Comparison of ENCODE assay signal across 18 cellular contexts in genomic region chr2:219692521-219692920, GRCh38.
DNase-seq lines count a peak whose midpoint lies in the region; ATAC-seq and TF ChIP-seq lines count a peak whose summit lies in the region.
"Had no signal": no experiment of that assay in that cellular context is flagged by ENCODE, and none has a peak within 500 bp of the region (broad histone marks: within the 10 kb centered on the region; RNA-seq: fewer than 3 reads in every experiment).

No MANE protein-coding gene starts in this region.

- H3K9me3 Mint-ChIP-seq in H9: no peaks in the 10 kb centered on the region
- H3K9me3 Mint-ChIP-seq: CD4-positive, alpha-beta T cell; HFFc6 had no signal

- H3K9me3 ChIP-seq in H9 (ENCODE audit: control insufficient read depth, low read depth, low read length) (no peaks in the 10 kb centered on the region), Karpas-422 (ENCODE audit: low read length) (no peaks in the 10 kb centered on the region), mesenchymal stem cell (ENCODE audit: control insufficient read depth, low read length) (no peaks in the 10 kb centered on the region), vagina (no peaks in the 10 kb centered on the region), suprapubic skin (no peaks in the 10 kb centered on the region)

- H3K79me2 ChIP-seq in H9 (ENCODE audit: insufficient read depth, low read length) (0 out of 2 replicates have a peak, but pooled peaks cover 2% of the 10 kb centered on the region), Karpas-422 (ENCODE audit: low read length) (peaks cover 86% of the 10 kb centered on the region)

- H3K36me3 Mint-ChIP-seq in H9 (ENCODE audit: insufficient read depth in 1 of 3, low read depth in 3 of 3): no peaks in the 10 kb centered on the region; a peak in 1 of 7 replicates
- H3K36me3 Mint-ChIP-seq: CD14-positive monocyte; CD8-positive, alpha-beta memory T cell had no signal

- H3K23me2 ChIP-seq in H9 (ENCODE audit: insufficient read length, low read depth, low read length, poor library complexity, severe bottlenecking): no peaks in the 10 kb centered on the region

- no peak overlapping the region for H3K56ac ChIP-seq in H9 (ENCODE audit: insufficient read length, low read depth, low read length)

- H2AK5ac ChIP-seq in H9 (ENCODE audit: insufficient read length, low read length) (no peak overlapping the region), mesenchymal stem cell (ENCODE audit: low read length, severe bottlenecking) (no peak overlapping the region)

- H3K14ac ChIP-seq in H9 (ENCODE audit: insufficient read depth, low read length) (no peak overlapping the region; the same call in 1 of the 2 replicates), mesenchymal stem cell (ENCODE audit: low read length in 2 of 2) (no peak overlapping the region)

- TF ChIP-seq EP300 in suprapubic skin (IDR thresholded peaks at IDR 0.05): no peak

- no peak overlapping the region for H4K8ac ChIP-seq in H9 (replicated peaks; ENCODE audit: insufficient read length, low read depth, low read length)
- peak overlapping the region; percentile 71 for H4K8ac ChIP-seq in mesenchymal stem cell (ENCODE audit: low read length)

- peak overlapping the region; percentile 37 for H3K18ac ChIP-seq in H9 (ENCODE audit: insufficient read length, low read depth, low read length)
- no peak overlapping the region for H3K18ac ChIP-seq in mesenchymal stem cell (ENCODE audit: low read depth in 1 of 2, low read length in 2 of 2)

- no peak overlapping the region for H3K4me3 Mint-ChIP-seq in H9
- H3K4me3 Mint-ChIP-seq: CD14-positive monocyte; CD4-positive, alpha-beta T cell; CD8-positive, alpha-beta memory T cell; HFFc6 had no signal

- H4K91ac ChIP-seq in H9 (ENCODE audit: insufficient read length, low read depth, low read length) (no peak overlapping the region), mesenchymal stem cell (ENCODE audit: low read length) (no peak overlapping the region)

- no peak overlapping the region for H2BK15ac ChIP-seq in H9 (ENCODE audit: low read depth, low read length)
- no peak overlapping the region for H2BK15ac ChIP-seq in mesenchymal stem cell (ENCODE audit: low read depth, poor library complexity, severe bottlenecking)

- H3K36me3 ChIP-seq in Karpas-422 (ENCODE audit: insufficient read depth, low read length) (0 out of 2 replicates have a peak, but pooled peaks cover 2% of the 10 kb centered on the region), mesenchymal stem cell (ENCODE audit: control insufficient read depth in 1 of 2, insufficient read depth in 2 of 2, low read depth in 1 of 2, low read length in 2 of 2) (no peaks in the 10 kb centered on the region), vagina (no peaks in the 10 kb centered on the region), suprapubic skin (no peaks in the 10 kb centered on the region)

- no peaks in the 10 kb centered on the region for H4K20me1 ChIP-seq in H9 (ENCODE audit: control insufficient read depth, insufficient read depth, insufficient read length)
- no peaks in the 10 kb centered on the region for H4K20me1 ChIP-seq in Karpas-422 (ENCODE audit: insufficient read depth, low read depth, low read length)

- H2BK12ac ChIP-seq in H9 (ENCODE audit: insufficient read length, low read depth, low read length) (no peak overlapping the region), mesenchymal stem cell (ENCODE audit: low read length in 2 of 2) (no peak overlapping the region)

- no peak overlapping the region for H3K4me2 ChIP-seq in H9 (ENCODE audit: insufficient read depth, insufficient read length, low read length)
- H3K4me2 ChIP-seq in Karpas-422 (ENCODE audit: low read depth, low read length, poor library complexity, severe bottlenecking): peak overlapping the region; percentile 72
- no peak overlapping the region for H3K4me2 ChIP-seq in mesenchymal stem cell (ENCODE audit: low read length, poor library complexity, severe bottlenecking)

- H2BK120ac ChIP-seq in H9 (ENCODE audit: low read depth, low read length, poor library complexity, severe bottlenecking): no peak overlapping the region
- no peak overlapping the region for H2BK120ac ChIP-seq in mesenchymal stem cell (ENCODE audit: low read depth, low read length)

- H3K4me3 ChIP-seq in Karpas-422 (ENCODE audit: low read length) (peak overlapping the region; percentile 40; the same call in 1 of the 2 replicates), mesenchymal stem cell (ENCODE audit: insufficient read depth in 1 of 2, low read depth in 1 of 2, low read length in 2 of 2) (no peak overlapping the region), vagina (no peak overlapping the region), suprapubic skin (no peak overlapping the region)
- H3K4me3 ChIP-seq: GM12878 had no signal

- WGBS in H9 (ENCODE audit: extremely low coverage, insufficient read length, low lambda C conversion rate): no CpG with 5 or more reads among the region's 5 CpGs
- 71% methylated on average over 4 of the region's 5 CpGs for WGBS in mesenchymal stem cell
- WGBS in suprapubic skin: 77% methylated on average over 5 of the region's 5 CpGs

- TF ChIP-seq POLR2A in vagina (IDR thresholded peaks at IDR 0.05) (no peak), suprapubic skin (IDR thresholded peaks at IDR 0.05) (no peak)

- no peak overlapping the region for H3K27ac Mint-ChIP-seq in H9
- H3K27ac Mint-ChIP-seq: CD4-positive, alpha-beta T cell; CD8-positive, alpha-beta memory T cell; HFFc6 had no signal

- H3K23ac ChIP-seq in H9 (ENCODE audit: insufficient read length, low read depth, low read length) (no peak overlapping the region), mesenchymal stem cell (ENCODE audit: low read length in 2 of 2) (no peak overlapping the region)

- H2AFZ ChIP-seq in H9 (ENCODE audit: low read length) (no peak overlapping the region), Karpas-422 (ENCODE audit: low read length) (no peak overlapping the region), mesenchymal stem cell (ENCODE audit: low read depth, low read length) (no peak overlapping the region)

- H3T11ph ChIP-seq in H9 (ENCODE audit: low read length): no peak overlapping the region

- no peaks in the 10 kb centered on the region for H3K4me1 ChIP-seq in H9 (ENCODE audit: insufficient read depth, low read length)
- peaks cover 42% of the 10 kb centered on the region for H3K4me1 ChIP-seq in Karpas-422 (ENCODE audit: low read length)
- H3K4me1 ChIP-seq in mesenchymal stem cell (ENCODE audit: control insufficient read depth, insufficient read depth, low read depth, low read length): peaks cover 9% of the 10 kb centered on the region
- H3K4me1 ChIP-seq in vagina: no peaks in the 10 kb centered on the region
- peaks cover 10% of the 10 kb centered on the region for H3K4me1 ChIP-seq in suprapubic skin

- ATAC-seq in GM19023 (IDR thresholded peaks at IDR 0.05; ENCODE audit: unreplicated experiment): no peak
- ATAC-seq: GM12878 had no signal

- H3K4ac ChIP-seq in H9 (ENCODE audit: low read depth, low read length) (no peak overlapping the region), mesenchymal stem cell (ENCODE audit: low read depth in 1 of 2, low read length in 2 of 2) (no peak overlapping the region)

- peaks cover 1% of the 10 kb centered on the region for H3K27me3 Mint-ChIP-seq in H9 (ENCODE audit: low read depth)

- H3K4me1 Mint-ChIP-seq in H9: peaks cover 23 to 27% of the 10 kb centered on the region in 2 experiments
- H3K4me1 Mint-ChIP-seq: CD14-positive monocyte; CD8-positive, alpha-beta memory T cell had no signal

- H3K79me1 ChIP-seq in H9 (ENCODE audit: insufficient read depth, low read depth, low read length, poor library complexity, severe bottlenecking) (no peaks in the 10 kb centered on the region), mesenchymal stem cell (replicated peaks; ENCODE audit: low read length, poor library complexity, severe bottlenecking) (no peaks in the 10 kb centered on the region)

- H2BK5ac ChIP-seq in H9 (ENCODE audit: insufficient read length, low read length): no peak overlapping the region
- no peak overlapping the region for H2BK5ac ChIP-seq in mesenchymal stem cell (ENCODE audit: low read depth, low read length, poor library complexity, severe bottlenecking)

- DNase-seq in H9 (no peak), Karpas-422 (peak; percentile 48), mesenchymal stem cell (no peak), vagina (ENCODE audit: extremely low spot score in 2 of 2) (peak; percentile 54 to 61), mesenteric fat pad (ENCODE audit: low spot score) (no peak), suprapubic skin (ENCODE audit: low spot score in 2 of 2) (no peak)
- no peak for DNase-seq in activated naive CD4-positive, alpha-beta T cell treated with anti-CD3 and anti-CD28 coated beads, Interleukin-2, amount 50 U/mL, for 16 hours
- DNase-seq: CD4-positive, alpha-beta T cell; CD8-positive, alpha-beta memory T cell; DMS 273 treated with DMSO at 0.1 percent for 48 hours; DMS79; EL; GDM1; H7; HFFc6 had no signal

- intact Hi-C loops in vagina (cut with DNase I): no loop called here

- no peak overlapping the region for H4K5ac ChIP-seq in H9 (ENCODE audit: insufficient read length, low read depth, low read length)

- H3K27me3 ChIP-seq in H9 (ENCODE audit: insufficient read depth, low read length): no peaks in the 10 kb centered on the region
- no peaks in the 10 kb centered on the region for H3K27me3 ChIP-seq in Karpas-422 (ENCODE audit: low read length)
- no peaks in the 10 kb centered on the region for H3K27me3 ChIP-seq in mesenchymal stem cell (ENCODE audit: control insufficient read depth in 1 of 2, insufficient read depth in 1 of 2, low read length in 2 of 2)
- H3K27me3 ChIP-seq in vagina: no peaks in the 10 kb centered on the region
- H3K27me3 ChIP-seq in suprapubic skin: peaks cover 15% of the 10 kb centered on the region

- TF ChIP-seq CTCF in H9 (conservative IDR thresholded peaks at IDR 0.05) (no peak), vagina (IDR thresholded peaks at IDR 0.05) (no peak), suprapubic skin (IDR thresholded peaks at IDR 0.05) (no peak)

- H3K9me2 ChIP-seq in Karpas-422 (replicated peaks; ENCODE audit: insufficient read depth, low read length): no peaks in the 10 kb centered on the region

- no peak overlapping the region for H2BK20ac ChIP-seq in H9 (ENCODE audit: low read depth, low read length, poor library complexity, severe bottlenecking)

- H3K27ac ChIP-seq in H9 (ENCODE audit: insufficient read length, low read depth, low read length) (no peak overlapping the region), Karpas-422 (ENCODE audit: low read length) (peak overlapping the region; percentile 80), mesenchymal stem cell (ENCODE audit: low read length, poor library complexity, severe bottlenecking) (no peak overlapping the region), vagina (no peak overlapping the region), suprapubic skin (no peak overlapping the region)

- H3K9ac ChIP-seq in H9 (ENCODE audit: extremely low read depth, insufficient read length, low read length) (no peak overlapping the region), Karpas-422 (ENCODE audit: low read length) (no peak overlapping the region), mesenchymal stem cell (ENCODE audit: low read length) (no peak overlapping the region)

Comparison
In these comparisons a context has a peak if more than half of its experiments do, and no peak if none do; other contexts are left out.
1. DNase-seq: peak in Karpas-422 (single experiment) and vagina (2 of 2); none in H9 (single experiment), mesenchymal stem cell (single experiment), mesenteric fat pad (single experiment), suprapubic skin (0 of 2) and activated naive CD4-positive, alpha-beta T cell treated with anti-CD3 and anti-CD28 coated beads, Interleukin-2, amount 50 U/mL, for 16 hours (single experiment).